Comparison of ENCODE assay signal across 21 cellular contexts in the genomic region with DNA sequence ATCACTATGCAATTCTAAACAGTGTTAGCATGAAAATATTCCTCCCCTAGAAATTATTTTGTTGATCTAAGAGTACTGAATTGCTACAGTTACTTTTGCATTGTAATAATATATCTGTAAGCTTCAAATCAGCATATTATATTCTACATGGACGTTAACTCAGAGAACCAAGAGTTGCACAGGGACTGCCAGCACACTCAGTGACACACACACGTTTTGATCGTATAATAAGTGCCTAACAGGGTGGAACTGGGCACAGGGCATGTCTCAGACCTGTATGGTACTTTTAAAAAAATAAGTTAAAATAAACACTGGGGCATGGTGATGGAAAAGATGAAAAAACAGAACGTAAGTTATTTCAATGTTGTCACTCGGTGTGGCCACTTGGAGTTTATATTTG.
DNase-seq lines count a peak whose midpoint lies in the region; ATAC-seq, FAIRE-seq and TF ChIP-seq lines count a peak whose summit lies in the region.
"Had no signal": no experiment of that assay in that cellular context is flagged by ENCODE, and none has a peak within 500 bp of the region (broad histone marks: within the 10 kb centered on the region; RNA-seq: fewer than 3 reads in every experiment).

No MANE protein-coding gene starts in this region.

- H3K4me3 ChIP-seq in A549 (no peak overlapping the region), GM12865 (ENCODE audit: low read depth, low read length) (peak overlapping the region; percentile 32), MM.1S (ENCODE audit: low read length) (no peak overlapping the region), SU-DHL-6 (ENCODE audit: insufficient read depth, low read length, poor library complexity, severe bottlenecking) (no peak overlapping the region), Karpas-422 (ENCODE audit: low read length) (no peak overlapping the region)

- no peak for FAIRE-seq in A549 (lab: Jason Lieb, UNC)
- FAIRE-seq: A204.1, H1 had no signal

- POLR2A ChIA-PET in A549 (lab: Yijun Ruan, JAX), result no interaction called here

- H3K9me3 ChIP-seq in A549 (no peaks in the 10 kb centered on the region), MM.1S (replicated peaks; ENCODE audit: insufficient read depth, low read length) (no peaks in the 10 kb centered on the region), SU-DHL-6 (ENCODE audit: insufficient read depth, low read length) (no peaks in the 10 kb centered on the region), Karpas-422 (ENCODE audit: low read length) (no peaks in the 10 kb centered on the region)

- no peaks in the 10 kb centered on the region for H3K4me1 ChIP-seq in A549
- peaks cover 13% of the 10 kb centered on the region for H3K4me1 ChIP-seq in MM.1S (ENCODE audit: low read length)
- H3K4me1 ChIP-seq in Karpas-422 (ENCODE audit: low read length), result no peaks in the 10 kb centered on the region

- no peak overlapping the region for H3K9ac ChIP-seq in MM.1S (ENCODE audit: low read length)
- no peak overlapping the region for H3K9ac ChIP-seq in SU-DHL-6 (ENCODE audit: low read length)
- H3K9ac ChIP-seq in Karpas-422 (ENCODE audit: low read length), result no peak overlapping the region

- ATAC-seq in A549, result no peak
- ATAC-seq in natural killer cell treated with Interleukin-12 subunit alpha and Interleukin-12 subunit beta and Interleukin-15 and Interleukin-18, amount 100 ng/mL, for 72 hours, result no peak
- ATAC-seq: T-helper 17 cell had no signal

- TF ChIP-seq POLR2A in A549 (IDR thresholded peaks at IDR 0.05; ENCODE audit: low read length), result no peak

- no peak for TF ChIP-seq RAD21 in A549 (conservative IDR thresholded peaks at IDR 0.05 in 1 of 2, IDR thresholded peaks at IDR 0.05 in 1 of 2)

- H3K36me3 ChIP-seq in MM.1S (replicated peaks; ENCODE audit: insufficient read depth, low read length) (no peaks in the 10 kb centered on the region), SU-DHL-6 (ENCODE audit: low read length) (no peaks in the 10 kb centered on the region), Karpas-422 (ENCODE audit: insufficient read depth, low read length) (no peaks in the 10 kb centered on the region)

- H3K27me3 ChIP-seq in MM.1S (replicated peaks; ENCODE audit: insufficient read depth, low read length), result no peaks in the 10 kb centered on the region
- H3K27me3 ChIP-seq in SU-DHL-6 (ENCODE audit: low read length), result peaks cover 3% of the 10 kb centered on the region; the same call in 1 of the 2 replicates
- H3K27me3 ChIP-seq in Karpas-422 (ENCODE audit: low read length), result peaks cover 8% of the 10 kb centered on the region

- H3K36me3 Mint-ChIP-seq in natural killer cell treated with Interleukin-12 subunit alpha and Interleukin-12 subunit beta and Interleukin-15 and Interleukin-18, amount 100 ng/mL, for 72 hours, result no peaks in the 10 kb centered on the region
- H3K36me3 Mint-ChIP-seq: CD14-positive monocyte had no signal

- 1% methylated on average over 5 of the region's 5 CpGs for WGBS in A549 (ENCODE audit: missing lambda C conversion rate)

- H3K4me2 ChIP-seq in A549, result peak overlapping the region; percentile 52
- peak overlapping the region; percentile 33; the same call in 1 of the 2 replicates for H3K4me2 ChIP-seq in MM.1S (ENCODE audit: low read depth, low read length)
- H3K4me2 ChIP-seq in SU-DHL-6 (ENCODE audit: low read depth, low read length, poor library complexity, severe bottlenecking), result peak overlapping the region; percentile 23
- H3K4me2 ChIP-seq in Karpas-422 (ENCODE audit: low read depth, low read length, poor library complexity, severe bottlenecking), result no peak overlapping the region

- no peaks in the 10 kb centered on the region for H4K20me1 ChIP-seq in MM.1S (ENCODE audit: insufficient read depth, low read length)
- H4K20me1 ChIP-seq in SU-DHL-6 (ENCODE audit: low read depth, low read length), result no peaks in the 10 kb centered on the region
- H4K20me1 ChIP-seq in Karpas-422 (ENCODE audit: insufficient read depth, low read depth, low read length), result no peaks in the 10 kb centered on the region

- DNase-seq in A549 (ENCODE audit: low read depth in 1 of 2, low spot score in 1 of 2), result no peak
- no peak for DNase-seq in GM12865 (ENCODE audit: low read depth)
- no peak for DNase-seq in MM.1S
- no peak for DNase-seq in natural killer cell treated with Interleukin-12 subunit alpha and Interleukin-12 subunit beta and Interleukin-15 and Interleukin-18, amount 100 ng/mL, for 72 hours (ENCODE audit: low spot score)
- DNase-seq in Karpas-422, result no peak
- no peak for DNase-seq in GM19238 (ENCODE audit: insufficient read length, low spot score)
- DNase-seq in activated T-cell treated with anti-CD3 and anti-CD28 coated beads, Interleukin-2, amount 50 U/mL, for 48 hours, result no peak
- DNase-seq: AML-193, Kasumi-1, MV-4-11, NCI-H1417 treated with DMSO at 0.1 percent for 48 hours, NCI-H1930, NCI-H2171, NCI-H446, NCI-H82, SHP77, T-helper 17 cell had no signal

- peaks cover 15 to 28% of the 10 kb centered on the region in 2 donors for H3K27me3 Mint-ChIP-seq in natural killer cell treated with Interleukin-12 subunit alpha and Interleukin-12 subunit beta and Interleukin-15 and Interleukin-18, amount 100 ng/mL, for 72 hours

- H3K4me3 Mint-ChIP-seq in natural killer cell treated with Interleukin-12 subunit alpha and Interleukin-12 subunit beta and Interleukin-15 and Interleukin-18, amount 100 ng/mL, for 72 hours, result no peak overlapping the region
- H3K4me3 Mint-ChIP-seq: CD14-positive monocyte, T-helper 17 cell had no signal

- peaks cover 7 to 15% of the 10 kb centered on the region in 2 donors for H3K4me1 Mint-ChIP-seq in natural killer cell treated with Interleukin-12 subunit alpha and Interleukin-12 subunit beta and Interleukin-15 and Interleukin-18, amount 100 ng/mL, for 72 hours (ENCODE audit: low read depth in 2 of 2)

- no peak for TF ChIP-seq EP300 in A549 (IDR thresholded peaks at IDR 0.05)

- H3K27ac ChIP-seq in A549 (no peak overlapping the region), MM.1S (ENCODE audit: low read length) (no peak overlapping the region), SU-DHL-6 (ENCODE audit: low read depth, low read length) (no peak overlapping the region), Karpas-422 (ENCODE audit: low read length) (no peak overlapping the region)

- H3K9me2 ChIP-seq in MM.1S (replicated peaks; ENCODE audit: insufficient read depth, low read length) (no peaks in the 10 kb centered on the region), SU-DHL-6 (replicated peaks; ENCODE audit: insufficient read depth, low read length) (no peaks in the 10 kb centered on the region), Karpas-422 (replicated peaks; ENCODE audit: insufficient read depth, low read length) (no peaks in the 10 kb centered on the region)

- H3K79me2 ChIP-seq in MM.1S (ENCODE audit: low read length) (no peaks in the 10 kb centered on the region), SU-DHL-6 (ENCODE audit: insufficient read depth, low read length) (no peaks in the 10 kb centered on the region), Karpas-422 (ENCODE audit: low read length) (no peaks in the 10 kb centered on the region)

- TF ChIP-seq CTCF in A549 (IDR thresholded peaks at IDR 0.05), result no peak
- TF ChIP-seq CTCF in GM12865 (IDR thresholded peaks at IDR 0.05; ENCODE audit: insufficient read depth, low read depth, low read length, missing control alignments), result no peak
- no peak for TF ChIP-seq CTCF in MM.1S (IDR thresholded peaks at IDR 0.05; ENCODE audit: low read length)
- no peak for TF ChIP-seq CTCF in SU-DHL-6 (IDR thresholded peaks at IDR 0.05; ENCODE audit: insufficient read depth, low read length, poor library complexity, severe bottlenecking)

- CTCF ChIA-PET in A549 (lab: Yijun Ruan, JAX), result no interaction called here

- H3F3A ChIP-seq in MM.1S (ENCODE audit: insufficient read depth, low read length) (no peaks in the 10 kb centered on the region), SU-DHL-6 (ENCODE audit: insufficient read depth) (no peaks in the 10 kb centered on the region)

- H3K27ac Mint-ChIP-seq in natural killer cell treated with Interleukin-12 subunit alpha and Interleukin-12 subunit beta and Interleukin-15 and Interleukin-18, amount 100 ng/mL, for 72 hours, result no peak overlapping the region
- H3K27ac Mint-ChIP-seq: CD14-positive monocyte, T-helper 17 cell had no signal

- H2AFZ ChIP-seq in MM.1S (ENCODE audit: low read length) (no peak overlapping the region), SU-DHL-6 (ENCODE audit: low read depth, low read length, severe bottlenecking) (peak overlapping the region; percentile 39), Karpas-422 (ENCODE audit: low read length) (no peak overlapping the region)

- no peaks in the 10 kb centered on the region for H3K9me3 Mint-ChIP-seq in natural killer cell treated with Interleukin-12 subunit alpha and Interleukin-12 subunit beta and Interleukin-15 and Interleukin-18, amount 100 ng/mL, for 72 hours
- H3K9me3 Mint-ChIP-seq: CD14-positive monocyte had no signal

TF ChIP-seq in A549, 52 proteins besides CTCF, POLR2A, EP300 and RAD21 (continues in another document):
- no peak for TF ChIP-seq HEYL (CRISPR knock-in tag; IDR thresholded peaks at IDR 0.05)
- no peak for TF ChIP-seq FOSL2 (IDR thresholded peaks at IDR 0.05)
- TF ChIP-seq FOSL2 (CRISPR knock-in tag; IDR thresholded peaks at IDR 0.05), result no peak
- no peak for TF ChIP-seq CBX8 (IDR thresholded peaks at IDR 0.05)
- no peak for TF ChIP-seq NR3C1 (IDR thresholded peaks at IDR 0.05)
- TF ChIP-seq MAFK (IDR thresholded peaks at IDR 0.05; ENCODE audit: partially characterized antibody), result no peak
- no peak for TF ChIP-seq POLR2AphosphoS2 (conservative IDR thresholded peaks at IDR 0.05; ENCODE audit: low read length)
- TF ChIP-seq CHD2 (IDR thresholded peaks at IDR 0.05; ENCODE audit: low read length, partially characterized antibody), result no peak
